Comparison of ENCODE assay signal across 1 cellular context in the genomic region with DNA sequence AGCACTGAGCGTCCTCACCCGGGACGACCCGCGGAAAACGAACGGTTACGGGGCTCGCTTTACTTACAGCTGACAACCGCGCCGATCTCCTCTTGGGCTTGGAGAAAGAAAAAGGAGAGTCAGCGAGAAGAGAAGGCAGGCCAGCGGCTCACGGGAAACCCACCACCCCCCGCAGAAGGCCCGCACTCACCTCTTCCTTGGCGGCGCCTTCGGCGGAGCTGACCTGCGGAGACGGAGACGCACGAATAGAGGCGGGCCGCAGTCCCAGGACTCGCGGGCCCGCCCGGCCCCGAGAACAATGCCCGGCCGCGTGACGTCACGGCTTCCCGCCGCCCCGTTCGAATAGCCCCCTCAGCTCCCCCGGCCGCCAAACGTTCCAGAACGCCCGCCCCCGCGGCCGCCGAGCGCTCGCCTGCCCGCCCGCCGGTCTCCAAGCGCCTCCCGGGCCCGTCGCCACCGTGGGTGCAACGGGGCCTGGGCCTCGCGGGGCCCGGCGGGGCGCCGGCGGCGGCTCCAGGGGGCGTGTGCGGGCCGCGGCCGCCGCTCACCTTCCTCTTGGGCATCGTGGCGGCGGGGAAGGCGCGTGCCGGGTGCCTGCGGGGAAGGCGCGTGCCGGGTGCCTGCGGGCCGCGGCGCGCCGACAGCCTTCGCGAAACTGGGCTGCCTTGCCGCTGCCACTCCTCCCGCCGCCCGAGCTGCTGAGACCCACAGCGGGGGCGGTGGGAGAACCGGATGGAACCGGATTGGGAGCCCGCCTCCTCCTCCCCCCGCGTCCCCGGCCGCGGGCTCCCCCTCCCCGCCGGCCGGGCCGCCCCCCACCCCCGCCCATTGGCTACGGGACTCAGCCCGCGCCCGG.
TF ChIP-seq lines count a peak whose summit lies in the region.

A gene with protein sequence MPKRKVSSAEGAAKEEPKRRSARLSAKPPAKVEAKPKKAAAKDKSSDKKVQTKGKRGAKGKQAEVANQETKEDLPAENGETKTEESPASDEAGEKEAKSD (minus strand): TSS at position 734 of the 856 bp plus-strand sequence. CDS start 171 bp downstream, at position 563.

TF ChIP-seq in H1, 55 proteins besides CTCF, POLR2A, EP300 and RAD21 (continued from another document):
- TF ChIP-seq, protein P1, sequence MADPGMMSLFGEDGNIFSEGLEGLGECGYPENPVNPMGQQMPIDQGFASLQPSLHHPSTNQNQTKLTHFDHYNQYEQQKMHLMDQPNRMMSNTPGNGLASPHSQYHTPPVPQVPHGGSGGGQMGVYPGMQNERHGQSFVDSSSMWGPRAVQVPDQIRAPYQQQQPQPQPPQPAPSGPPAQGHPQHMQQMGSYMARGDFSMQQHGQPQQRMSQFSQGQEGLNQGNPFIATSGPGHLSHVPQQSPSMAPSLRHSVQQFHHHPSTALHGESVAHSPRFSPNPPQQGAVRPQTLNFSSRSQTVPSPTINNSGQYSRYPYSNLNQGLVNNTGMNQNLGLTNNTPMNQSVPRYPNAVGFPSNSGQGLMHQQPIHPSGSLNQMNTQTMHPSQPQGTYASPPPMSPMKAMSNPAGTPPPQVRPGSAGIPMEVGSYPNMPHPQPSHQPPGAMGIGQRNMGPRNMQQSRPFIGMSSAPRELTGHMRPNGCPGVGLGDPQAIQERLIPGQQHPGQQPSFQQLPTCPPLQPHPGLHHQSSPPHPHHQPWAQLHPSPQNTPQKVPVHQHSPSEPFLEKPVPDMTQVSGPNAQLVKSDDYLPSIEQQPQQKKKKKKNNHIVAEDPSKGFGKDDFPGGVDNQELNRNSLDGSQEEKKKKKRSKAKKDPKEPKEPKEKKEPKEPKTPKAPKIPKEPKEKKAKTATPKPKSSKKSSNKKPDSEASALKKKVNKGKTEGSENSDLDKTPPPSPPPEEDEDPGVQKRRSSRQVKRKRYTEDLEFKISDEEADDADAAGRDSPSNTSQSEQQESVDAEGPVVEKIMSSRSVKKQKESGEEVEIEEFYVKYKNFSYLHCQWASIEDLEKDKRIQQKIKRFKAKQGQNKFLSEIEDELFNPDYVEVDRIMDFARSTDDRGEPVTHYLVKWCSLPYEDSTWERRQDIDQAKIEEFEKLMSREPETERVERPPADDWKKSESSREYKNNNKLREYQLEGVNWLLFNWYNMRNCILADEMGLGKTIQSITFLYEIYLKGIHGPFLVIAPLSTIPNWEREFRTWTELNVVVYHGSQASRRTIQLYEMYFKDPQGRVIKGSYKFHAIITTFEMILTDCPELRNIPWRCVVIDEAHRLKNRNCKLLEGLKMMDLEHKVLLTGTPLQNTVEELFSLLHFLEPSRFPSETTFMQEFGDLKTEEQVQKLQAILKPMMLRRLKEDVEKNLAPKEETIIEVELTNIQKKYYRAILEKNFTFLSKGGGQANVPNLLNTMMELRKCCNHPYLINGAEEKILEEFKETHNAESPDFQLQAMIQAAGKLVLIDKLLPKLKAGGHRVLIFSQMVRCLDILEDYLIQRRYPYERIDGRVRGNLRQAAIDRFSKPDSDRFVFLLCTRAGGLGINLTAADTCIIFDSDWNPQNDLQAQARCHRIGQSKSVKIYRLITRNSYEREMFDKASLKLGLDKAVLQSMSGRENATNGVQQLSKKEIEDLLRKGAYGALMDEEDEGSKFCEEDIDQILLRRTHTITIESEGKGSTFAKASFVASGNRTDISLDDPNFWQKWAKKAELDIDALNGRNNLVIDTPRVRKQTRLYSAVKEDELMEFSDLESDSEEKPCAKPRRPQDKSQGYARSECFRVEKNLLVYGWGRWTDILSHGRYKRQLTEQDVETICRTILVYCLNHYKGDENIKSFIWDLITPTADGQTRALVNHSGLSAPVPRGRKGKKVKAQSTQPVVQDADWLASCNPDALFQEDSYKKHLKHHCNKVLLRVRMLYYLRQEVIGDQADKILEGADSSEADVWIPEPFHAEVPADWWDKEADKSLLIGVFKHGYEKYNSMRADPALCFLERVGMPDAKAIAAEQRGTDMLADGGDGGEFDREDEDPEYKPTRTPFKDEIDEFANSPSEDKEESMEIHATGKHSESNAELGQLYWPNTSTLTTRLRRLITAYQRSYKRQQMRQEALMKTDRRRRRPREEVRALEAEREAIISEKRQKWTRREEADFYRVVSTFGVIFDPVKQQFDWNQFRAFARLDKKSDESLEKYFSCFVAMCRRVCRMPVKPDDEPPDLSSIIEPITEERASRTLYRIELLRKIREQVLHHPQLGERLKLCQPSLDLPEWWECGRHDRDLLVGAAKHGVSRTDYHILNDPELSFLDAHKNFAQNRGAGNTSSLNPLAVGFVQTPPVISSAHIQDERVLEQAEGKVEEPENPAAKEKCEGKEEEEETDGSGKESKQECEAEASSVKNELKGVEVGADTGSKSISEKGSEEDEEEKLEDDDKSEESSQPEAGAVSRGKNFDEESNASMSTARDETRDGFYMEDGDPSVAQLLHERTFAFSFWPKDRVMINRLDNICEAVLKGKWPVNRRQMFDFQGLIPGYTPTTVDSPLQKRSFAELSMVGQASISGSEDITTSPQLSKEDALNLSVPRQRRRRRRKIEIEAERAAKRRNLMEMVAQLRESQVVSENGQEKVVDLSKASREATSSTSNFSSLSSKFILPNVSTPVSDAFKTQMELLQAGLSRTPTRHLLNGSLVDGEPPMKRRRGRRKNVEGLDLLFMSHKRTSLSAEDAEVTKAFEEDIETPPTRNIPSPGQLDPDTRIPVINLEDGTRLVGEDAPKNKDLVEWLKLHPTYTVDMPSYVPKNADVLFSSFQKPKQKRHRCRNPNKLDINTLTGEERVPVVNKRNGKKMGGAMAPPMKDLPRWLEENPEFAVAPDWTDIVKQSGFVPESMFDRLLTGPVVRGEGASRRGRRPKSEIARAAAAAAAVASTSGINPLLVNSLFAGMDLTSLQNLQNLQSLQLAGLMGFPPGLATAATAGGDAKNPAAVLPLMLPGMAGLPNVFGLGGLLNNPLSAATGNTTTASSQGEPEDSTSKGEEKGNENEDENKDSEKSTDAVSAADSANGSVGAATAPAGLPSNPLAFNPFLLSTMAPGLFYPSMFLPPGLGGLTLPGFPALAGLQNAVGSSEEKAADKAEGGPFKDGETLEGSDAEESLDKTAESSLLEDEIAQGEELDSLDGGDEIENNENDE (IDR thresholded peaks at IDR 0.05; ENCODE audit: insufficient replicate concordance, low read length): no peak
- TF ChIP-seq RBBP5 (IDR thresholded peaks at IDR 0.05; ENCODE audit: borderline replicate concordance, low read depth, low read length) (peak; percentile 77), EGR1 (IDR thresholded peaks at IDR 0.05; ENCODE audit: borderline replicate concordance, low read depth, low read length) (peak; percentile 82; the same call in 1 of the 2 replicates), TAF1 (IDR thresholded peaks at IDR 0.05; ENCODE audit: low read depth, low read length) (peak; percentile 85), SIN3A (conservative IDR thresholded peaks at IDR 0.05 in 1 of 2, IDR thresholded peaks at IDR 0.05 in 1 of 2; ENCODE audit: low read depth in 1 of 2, low read length in 2 of 2) (no peak; a peak in 2 of 4 replicates), PHF8 (conservative IDR thresholded peaks at IDR 0.05; ENCODE audit: low read depth, low read length) (peak; percentile 76), POU5F1 (IDR thresholded peaks at IDR 0.05; ENCODE audit: low read depth, low read length) (no peak), ASH2L (IDR thresholded peaks at IDR 0.05; ENCODE audit: low read length) (peak; percentile 83)
- TF ChIP-seq, protein P2, sequence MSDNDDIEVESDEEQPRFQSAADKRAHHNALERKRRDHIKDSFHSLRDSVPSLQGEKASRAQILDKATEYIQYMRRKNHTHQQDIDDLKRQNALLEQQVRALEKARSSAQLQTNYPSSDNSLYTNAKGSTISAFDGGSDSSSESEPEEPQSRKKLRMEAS (IDR thresholded peaks at IDR 0.05): peak; percentile 80
